Comparison of ENCODE assay signal across 8 cellular contexts in genomic region chr17:39952665-39953470, GRCh38. TPM values are rescaled to one million over a fixed set of nuclear protein-coding genes. Genes with fewer than 3 reads are reported as not detected.
A peak's percentile ranks its signal among the peaks of the same experiment; 100 is the strongest.
DNase-seq lines count a peak whose midpoint lies in the region; TF ChIP-seq lines count a peak whose summit lies in the region.

No MANE protein-coding gene starts in this region.

- DNase-seq in GM03348 (ENCODE audit: low spot score) (peak; percentile 98), HEK293T (ENCODE audit: extremely low spot score) (peak; percentile 93), NCI-H1092 (lab: John Stamatoyannopoulos, UW) (peak; percentile 90), SKM-1 treated with dmso at 0.1 percent for 144 hours (lab: John Stamatoyannopoulos, UW; ENCODE audit: unreplicated experiment) (peak; percentile 88), cardiac septum (ENCODE audit: low spot score) (peak; percentile 100), tibial artery (peak; percentile 97 to 99)
- DNase-seq in activated naive CD8-positive, alpha-beta T cell treated with anti-CD3 and anti-CD28 coated beads, Interleukin-2, amount 50 U/mL, for 16 hours (ENCODE audit: low read depth, low spot score): peak; percentile 87

- intact Hi-C loops in cardiac septum (cut with DNase I): loop anchor here (2.0 kb wide), 2 partner anchors 26 to 28 kb away; partner anchors contain the start of genes LRRC3C, ORMDL3 and PSMD3
- intact Hi-C loops in tibial artery (cut with DNase I; ENCODE audit: low total_unique reads): no loop called here

- H3K4me3 ChIP-seq in parathyroid adenoma (ENCODE audit: low read depth, low read length): peak overlapping the region; percentile 54
- H3K4me3 ChIP-seq in tibial artery: peak overlapping the region; percentile 46 to 55

- H3K27me3 ChIP-seq in parathyroid adenoma (ENCODE audit: control insufficient read depth, insufficient read depth, low read length) (no peaks in the 10 kb centered on the region), tibial artery (no peaks in the 10 kb centered on the region)

- H3K36me3 ChIP-seq in parathyroid adenoma (ENCODE audit: control insufficient read depth, insufficient read depth, low read length) (no peaks in the 10 kb centered on the region), tibial artery (no peaks in the 10 kb centered on the region)

- CTCF ChIA-PET in HEK293T (lab: Yijun Ruan, JAX): interaction anchor here (0.6 to 1.4 kb wide), 2 partner anchors 82 to 200 kb away, joined by 3 read pairs; no protein-coding TSS in a partner anchor

- H3K9me3 ChIP-seq in parathyroid adenoma (ENCODE audit: control insufficient read depth, low read length) (no peaks in the 10 kb centered on the region), tibial artery (no peaks in the 10 kb centered on the region)

- H3K4me2 ChIP-seq in parathyroid adenoma (ENCODE audit: low read length): peak overlapping the region; percentile 83

- peak overlapping the region; percentile 97 for H2AFZ ChIP-seq in parathyroid adenoma

- H3K4me1 ChIP-seq in parathyroid adenoma: peaks cover 8% of the 10 kb centered on the region
- H3K4me1 ChIP-seq in tibial artery: peaks cover 0 to 16% (median 8%) of the 10 kb centered on the region in 4 donors

- no peak overlapping the region for H3K9ac ChIP-seq in parathyroid adenoma

- TF ChIP-seq CTCF in parathyroid adenoma (IDR thresholded peaks at IDR 0.05) (no peak), tibial artery (IDR thresholded peaks at IDR 0.05) (no peak)

- no peaks in the 10 kb centered on the region for H3K79me2 ChIP-seq in parathyroid adenoma

- peak overlapping the region; percentile 71 for H3K27ac ChIP-seq in parathyroid adenoma
- peak overlapping the region; percentile 57 to 67 for H3K27ac ChIP-seq in tibial artery

- POLR2A ChIA-PET in HEK293T (lab: Yijun Ruan, JAX): interaction anchor here (0.9 to 3.5 kb wide), 4 partner anchors 12 to 40 kb away, joined by 3 to 30 read pairs (median 3); partner anchors contain the start of gene PSMD3

TF ChIP-seq in HEK293T, 16 proteins besides CTCF, POLR2A, EP300 and RAD21:
- TF ChIP-seq FOXA1 (IDR thresholded peaks at IDR 0.05): no peak
- no peak for TF ChIP-seq CTBP1 (IDR thresholded peaks at IDR 0.05; ENCODE audit: borderline replicate concordance)
- TF ChIP-seq HDGF (IDR thresholded peaks at IDR 0.05; ENCODE audit: borderline replicate concordance): no peak
- no peak for TF ChIP-seq SUZ12 (IDR thresholded peaks at IDR 0.05)
- no peak for TF ChIP-seq SP1 (IDR thresholded peaks at IDR 0.05)
- TF ChIP-seq, protein P1, sequence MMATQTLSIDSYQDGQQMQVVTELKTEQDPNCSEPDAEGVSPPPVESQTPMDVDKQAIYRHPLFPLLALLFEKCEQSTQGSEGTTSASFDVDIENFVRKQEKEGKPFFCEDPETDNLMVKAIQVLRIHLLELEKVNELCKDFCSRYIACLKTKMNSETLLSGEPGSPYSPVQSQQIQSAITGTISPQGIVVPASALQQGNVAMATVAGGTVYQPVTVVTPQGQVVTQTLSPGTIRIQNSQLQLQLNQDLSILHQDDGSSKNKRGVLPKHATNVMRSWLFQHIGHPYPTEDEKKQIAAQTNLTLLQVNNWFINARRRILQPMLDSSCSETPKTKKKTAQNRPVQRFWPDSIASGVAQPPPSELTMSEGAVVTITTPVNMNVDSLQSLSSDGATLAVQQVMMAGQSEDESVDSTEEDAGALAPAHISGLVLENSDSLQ (IDR thresholded peaks at IDR 0.05): no peak
- TF ChIP-seq TARDBP (IDR thresholded peaks at IDR 0.05): no peak
- no peak for TF ChIP-seq FOXK2 (IDR thresholded peaks at IDR 0.05)
- TF ChIP-seq ZNF384 (IDR thresholded peaks at IDR 0.05): no peak
- TF ChIP-seq NFRKB (IDR thresholded peaks at IDR 0.05): no peak
- no peak for TF ChIP-seq ELF4 (IDR thresholded peaks at IDR 0.05)
TF ChIP-seq in HEK293T: peak in this region for 0.

RNA-seq across cellular contexts. Expression of gene GSDMA, which starts 9.9 kb away (rescaled TPM):
- 0.48 TPM for total RNA-seq in cardiac septum

RNA-seq across cellular contexts. Expression of gene LRRC3C, which starts 25.3 kb away (rescaled TPM):
- total RNA-seq in cardiac septum: not detected

RNA-seq across cellular contexts. Expression of gene ORMDL3, which starts 25.5 kb away (rescaled TPM):
- total RNA-seq in cardiac septum: 104 TPM

RNA-seq across cellular contexts. Expression of gene PSMD3, which starts 27.7 kb away (rescaled TPM):
- 85.2 TPM for total RNA-seq in cardiac septum

RNA-seq across cellular contexts. Expression of gene GSDMB, which starts 34.4 kb away (rescaled TPM):
- 7.8 TPM for total RNA-seq in cardiac septum

Comparison
In these comparisons a context has a peak if more than half of its experiments do, and no peak if none do; other contexts are left out.
1. Peak in every context shown above with its lines: DNase-seq, H3K4me3 ChIP-seq and H3K27ac ChIP-seq.